Comparison of ENCODE assay signal across 1 cellular context in genomic region chr1:76713535-76713934, GRCh38.
A peak's percentile ranks its signal among the peaks of the same experiment; 100 is the strongest.
TF ChIP-seq lines count a peak whose summit lies in the region.

No MANE protein-coding gene starts in this region.

TF ChIP-seq in GM12878, 131 proteins besides CTCF, POLR2A, EP300 and RAD21 (continued from another document and continues in another):
- TF ChIP-seq, protein P1, sequence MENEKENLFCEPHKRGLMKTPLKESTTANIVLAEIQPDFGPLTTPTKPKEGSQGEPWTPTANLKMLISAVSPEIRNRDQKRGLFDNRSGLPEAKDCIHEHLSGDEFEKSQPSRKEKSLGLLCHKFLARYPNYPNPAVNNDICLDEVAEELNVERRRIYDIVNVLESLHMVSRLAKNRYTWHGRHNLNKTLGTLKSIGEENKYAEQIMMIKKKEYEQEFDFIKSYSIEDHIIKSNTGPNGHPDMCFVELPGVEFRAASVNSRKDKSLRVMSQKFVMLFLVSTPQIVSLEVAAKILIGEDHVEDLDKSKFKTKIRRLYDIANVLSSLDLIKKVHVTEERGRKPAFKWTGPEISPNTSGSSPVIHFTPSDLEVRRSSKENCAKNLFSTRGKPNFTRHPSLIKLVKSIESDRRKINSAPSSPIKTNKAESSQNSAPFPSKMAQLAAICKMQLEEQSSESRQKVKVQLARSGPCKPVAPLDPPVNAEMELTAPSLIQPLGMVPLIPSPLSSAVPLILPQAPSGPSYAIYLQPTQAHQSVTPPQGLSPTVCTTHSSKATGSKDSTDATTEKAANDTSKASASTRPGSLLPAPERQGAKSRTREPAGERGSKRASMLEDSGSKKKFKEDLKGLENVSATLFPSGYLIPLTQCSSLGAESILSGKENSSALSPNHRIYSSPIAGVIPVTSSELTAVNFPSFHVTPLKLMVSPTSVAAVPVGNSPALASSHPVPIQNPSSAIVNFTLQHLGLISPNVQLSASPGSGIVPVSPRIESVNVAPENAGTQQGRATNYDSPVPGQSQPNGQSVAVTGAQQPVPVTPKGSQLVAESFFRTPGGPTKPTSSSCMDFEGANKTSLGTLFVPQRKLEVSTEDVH (IDR thresholded peaks at IDR 0.05; ENCODE audit: low read depth, partially characterized antibody) = no peak
- TF ChIP-seq, protein P2, sequence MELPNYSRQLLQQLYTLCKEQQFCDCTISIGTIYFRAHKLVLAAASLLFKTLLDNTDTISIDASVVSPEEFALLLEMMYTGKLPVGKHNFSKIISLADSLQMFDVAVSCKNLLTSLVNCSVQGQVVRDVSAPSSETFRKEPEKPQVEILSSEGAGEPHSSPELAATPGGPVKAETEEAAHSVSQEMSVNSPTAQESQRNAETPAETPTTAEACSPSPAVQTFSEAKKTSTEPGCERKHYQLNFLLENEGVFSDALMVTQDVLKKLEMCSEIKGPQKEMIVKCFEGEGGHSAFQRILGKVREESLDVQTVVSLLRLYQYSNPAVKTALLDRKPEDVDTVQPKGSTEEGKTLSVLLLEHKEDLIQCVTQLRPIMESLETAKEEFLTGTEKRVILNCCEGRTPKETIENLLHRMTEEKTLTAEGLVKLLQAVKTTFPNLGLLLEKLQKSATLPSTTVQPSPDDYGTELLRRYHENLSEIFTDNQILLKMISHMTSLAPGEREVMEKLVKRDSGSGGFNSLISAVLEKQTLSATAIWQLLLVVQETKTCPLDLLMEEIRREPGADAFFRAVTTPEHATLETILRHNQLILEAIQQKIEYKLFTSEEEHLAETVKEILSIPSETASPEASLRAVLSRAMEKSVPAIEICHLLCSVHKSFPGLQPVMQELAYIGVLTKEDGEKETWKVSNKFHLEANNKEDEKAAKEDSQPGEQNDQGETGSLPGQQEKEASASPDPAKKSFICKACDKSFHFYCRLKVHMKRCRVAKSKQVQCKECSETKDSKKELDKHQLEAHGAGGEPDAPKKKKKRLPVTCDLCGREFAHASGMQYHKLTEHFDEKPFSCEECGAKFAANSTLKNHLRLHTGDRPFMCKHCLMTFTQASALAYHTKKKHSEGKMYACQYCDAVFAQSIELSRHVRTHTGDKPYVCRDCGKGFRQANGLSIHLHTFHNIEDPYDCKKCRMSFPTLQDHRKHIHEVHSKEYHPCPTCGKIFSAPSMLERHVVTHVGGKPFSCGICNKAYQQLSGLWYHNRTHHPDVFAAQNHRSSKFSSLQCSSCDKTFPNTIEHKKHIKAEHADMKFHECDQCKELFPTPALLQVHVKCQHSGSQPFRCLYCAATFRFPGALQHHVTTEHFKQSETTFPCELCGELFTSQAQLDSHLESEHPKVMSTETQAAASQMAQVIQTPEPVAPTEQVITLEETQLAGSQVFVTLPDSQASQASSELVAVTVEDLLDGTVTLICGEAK (IDR thresholded peaks at IDR 0.05; ENCODE audit: borderline replicate concordance) = no peak
- TF ChIP-seq MTA2 (IDR thresholded peaks at IDR 0.05; ENCODE audit: low read depth) (peak; percentile 96), ASH2L (IDR thresholded peaks at IDR 0.05; ENCODE audit: borderline replicate concordance, low read depth) (no peak), RUNX3 (IDR thresholded peaks at IDR 0.05; ENCODE audit: low read length) (no peak), NFYA (IDR thresholded peaks at IDR 0.05; ENCODE audit: borderline replicate concordance, low read depth, low read length) (no peak), NBN (IDR thresholded peaks at IDR 0.05) (no peak), NFXL1 (IDR thresholded peaks at IDR 0.05; ENCODE audit: borderline replicate concordance) (no peak), ZNF207 (IDR thresholded peaks at IDR 0.05; ENCODE audit: borderline replicate concordance) (no peak), IRF4 (IDR thresholded peaks at IDR 0.05; ENCODE audit: low read depth, low read length) (no peak), BMI1 (IDR thresholded peaks at IDR 0.05; ENCODE audit: borderline replicate concordance) (peak; percentile 43; the same call in 1 of the 2 replicates), RCOR1 (conservative IDR thresholded peaks at IDR 0.05; ENCODE audit: low read depth, low read length) (no peak), HDGF (IDR thresholded peaks at IDR 0.05) (no peak), GABPA (IDR thresholded peaks at IDR 0.05; ENCODE audit: low read depth) (no peak), ESRRA (IDR thresholded peaks at IDR 0.05; ENCODE audit: low read length) (no peak), POLR2AphosphoS2 (IDR thresholded peaks at IDR 0.05; ENCODE audit: low read depth, low read length) (no peak), EED (IDR thresholded peaks at IDR 0.05; ENCODE audit: low read depth) (no peak), ZSCAN29 (IDR thresholded peaks at IDR 0.05) (no peak), NKRF (conservative IDR thresholded peaks at IDR 0.05) (no peak), SP1 (IDR thresholded peaks at IDR 0.05; ENCODE audit: low read depth, low read length) (no peak), TCF7 (IDR thresholded peaks at IDR 0.05; ENCODE audit: borderline replicate concordance) (no peak), SRF (IDR thresholded peaks at IDR 0.05; ENCODE audit: low read depth in 2 of 2, low read length in 2 of 2) (no peak), ATF7 (IDR thresholded peaks at IDR 0.05; ENCODE audit: low read depth) (peak; percentile 67), ZNF384 (IDR thresholded peaks at IDR 0.05; ENCODE audit: borderline replicate concordance, low read depth, low read length) (0 out of 2 replicates have a peak, but pooled peaks have one; percentile 12), NR2F1 (conservative IDR thresholded peaks at IDR 0.05) (no peak), FOXM1 (IDR thresholded peaks at IDR 0.05; ENCODE audit: low read depth, low read length) (no peak), PML (IDR thresholded peaks at IDR 0.05; ENCODE audit: low read length) (no peak), JUNB (IDR thresholded peaks at IDR 0.05) (0 out of 2 replicates have a peak, but pooled peaks have one; percentile 14)
- TF ChIP-seq, protein P3, sequence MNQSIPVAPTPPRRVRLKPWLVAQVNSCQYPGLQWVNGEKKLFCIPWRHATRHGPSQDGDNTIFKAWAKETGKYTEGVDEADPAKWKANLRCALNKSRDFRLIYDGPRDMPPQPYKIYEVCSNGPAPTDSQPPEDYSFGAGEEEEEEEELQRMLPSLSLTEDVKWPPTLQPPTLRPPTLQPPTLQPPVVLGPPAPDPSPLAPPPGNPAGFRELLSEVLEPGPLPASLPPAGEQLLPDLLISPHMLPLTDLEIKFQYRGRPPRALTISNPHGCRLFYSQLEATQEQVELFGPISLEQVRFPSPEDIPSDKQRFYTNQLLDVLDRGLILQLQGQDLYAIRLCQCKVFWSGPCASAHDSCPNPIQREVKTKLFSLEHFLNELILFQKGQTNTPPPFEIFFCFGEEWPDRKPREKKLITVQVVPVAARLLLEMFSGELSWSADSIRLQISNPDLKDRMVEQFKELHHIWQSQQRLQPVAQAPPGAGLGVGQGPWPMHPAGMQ (IDR thresholded peaks at IDR 0.05; ENCODE audit: borderline replicate concordance) = no peak
- TF ChIP-seq, protein P4, sequence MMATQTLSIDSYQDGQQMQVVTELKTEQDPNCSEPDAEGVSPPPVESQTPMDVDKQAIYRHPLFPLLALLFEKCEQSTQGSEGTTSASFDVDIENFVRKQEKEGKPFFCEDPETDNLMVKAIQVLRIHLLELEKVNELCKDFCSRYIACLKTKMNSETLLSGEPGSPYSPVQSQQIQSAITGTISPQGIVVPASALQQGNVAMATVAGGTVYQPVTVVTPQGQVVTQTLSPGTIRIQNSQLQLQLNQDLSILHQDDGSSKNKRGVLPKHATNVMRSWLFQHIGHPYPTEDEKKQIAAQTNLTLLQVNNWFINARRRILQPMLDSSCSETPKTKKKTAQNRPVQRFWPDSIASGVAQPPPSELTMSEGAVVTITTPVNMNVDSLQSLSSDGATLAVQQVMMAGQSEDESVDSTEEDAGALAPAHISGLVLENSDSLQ (IDR thresholded peaks at IDR 0.05) = peak; percentile 64
- TF ChIP-seq, protein P5, sequence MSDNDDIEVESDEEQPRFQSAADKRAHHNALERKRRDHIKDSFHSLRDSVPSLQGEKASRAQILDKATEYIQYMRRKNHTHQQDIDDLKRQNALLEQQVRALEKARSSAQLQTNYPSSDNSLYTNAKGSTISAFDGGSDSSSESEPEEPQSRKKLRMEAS (IDR thresholded peaks at IDR 0.05; ENCODE audit: low read depth, low read length) = no peak
- TF ChIP-seq, protein P6, sequence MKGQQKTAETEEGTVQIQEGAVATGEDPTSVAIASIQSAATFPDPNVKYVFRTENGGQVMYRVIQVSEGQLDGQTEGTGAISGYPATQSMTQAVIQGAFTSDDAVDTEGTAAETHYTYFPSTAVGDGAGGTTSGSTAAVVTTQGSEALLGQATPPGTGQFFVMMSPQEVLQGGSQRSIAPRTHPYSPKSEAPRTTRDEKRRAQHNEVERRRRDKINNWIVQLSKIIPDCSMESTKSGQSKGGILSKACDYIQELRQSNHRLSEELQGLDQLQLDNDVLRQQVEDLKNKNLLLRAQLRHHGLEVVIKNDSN (IDR thresholded peaks at IDR 0.05; ENCODE audit: borderline replicate concordance, extremely low read length, insufficient read depth, low read depth, low read length) = no peak
- TF ChIP-seq, protein P7, sequence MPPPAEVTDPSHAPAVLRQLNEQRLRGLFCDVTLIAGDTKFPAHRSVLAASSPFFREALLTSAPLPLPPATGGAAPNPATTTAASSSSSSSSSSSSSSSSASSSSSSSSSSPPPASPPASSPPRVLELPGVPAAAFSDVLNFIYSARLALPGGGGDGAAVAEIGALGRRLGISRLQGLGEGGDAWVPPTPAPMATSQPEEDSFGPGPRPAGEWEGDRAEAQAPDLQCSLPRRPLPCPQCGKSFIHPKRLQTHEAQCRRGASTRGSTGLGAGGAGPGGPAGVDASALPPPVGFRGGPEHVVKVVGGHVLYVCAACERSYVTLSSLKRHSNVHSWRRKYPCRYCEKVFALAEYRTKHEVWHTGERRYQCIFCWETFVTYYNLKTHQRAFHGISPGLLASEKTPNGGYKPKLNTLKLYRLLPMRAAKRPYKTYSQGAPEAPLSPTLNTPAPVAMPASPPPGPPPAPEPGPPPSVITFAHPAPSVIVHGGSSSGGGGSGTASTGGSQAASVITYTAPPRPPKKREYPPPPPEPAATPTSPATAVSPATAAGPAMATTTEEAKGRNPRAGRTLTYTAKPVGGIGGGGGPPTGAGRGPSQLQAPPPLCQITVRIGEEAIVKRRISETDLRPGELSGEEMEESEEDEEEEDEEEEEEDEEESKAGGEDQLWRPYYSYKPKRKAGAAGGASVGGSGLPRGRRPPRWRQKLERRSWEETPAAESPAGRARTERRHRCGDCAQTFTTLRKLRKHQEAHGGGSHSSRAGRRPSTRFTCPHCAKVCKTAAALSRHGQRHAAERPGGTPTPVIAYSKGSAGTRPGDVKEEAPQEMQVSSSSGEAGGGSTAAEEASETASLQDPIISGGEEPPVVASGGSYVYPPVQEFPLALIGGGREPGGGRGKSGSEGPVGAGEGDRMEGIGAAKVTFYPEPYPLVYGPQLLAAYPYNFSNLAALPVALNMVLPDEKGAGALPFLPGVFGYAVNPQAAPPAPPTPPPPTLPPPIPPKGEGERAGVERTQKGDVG (CRISPR knock-in tag; IDR thresholded peaks at IDR 0.05) = no peak
- TF ChIP-seq, protein P8, sequence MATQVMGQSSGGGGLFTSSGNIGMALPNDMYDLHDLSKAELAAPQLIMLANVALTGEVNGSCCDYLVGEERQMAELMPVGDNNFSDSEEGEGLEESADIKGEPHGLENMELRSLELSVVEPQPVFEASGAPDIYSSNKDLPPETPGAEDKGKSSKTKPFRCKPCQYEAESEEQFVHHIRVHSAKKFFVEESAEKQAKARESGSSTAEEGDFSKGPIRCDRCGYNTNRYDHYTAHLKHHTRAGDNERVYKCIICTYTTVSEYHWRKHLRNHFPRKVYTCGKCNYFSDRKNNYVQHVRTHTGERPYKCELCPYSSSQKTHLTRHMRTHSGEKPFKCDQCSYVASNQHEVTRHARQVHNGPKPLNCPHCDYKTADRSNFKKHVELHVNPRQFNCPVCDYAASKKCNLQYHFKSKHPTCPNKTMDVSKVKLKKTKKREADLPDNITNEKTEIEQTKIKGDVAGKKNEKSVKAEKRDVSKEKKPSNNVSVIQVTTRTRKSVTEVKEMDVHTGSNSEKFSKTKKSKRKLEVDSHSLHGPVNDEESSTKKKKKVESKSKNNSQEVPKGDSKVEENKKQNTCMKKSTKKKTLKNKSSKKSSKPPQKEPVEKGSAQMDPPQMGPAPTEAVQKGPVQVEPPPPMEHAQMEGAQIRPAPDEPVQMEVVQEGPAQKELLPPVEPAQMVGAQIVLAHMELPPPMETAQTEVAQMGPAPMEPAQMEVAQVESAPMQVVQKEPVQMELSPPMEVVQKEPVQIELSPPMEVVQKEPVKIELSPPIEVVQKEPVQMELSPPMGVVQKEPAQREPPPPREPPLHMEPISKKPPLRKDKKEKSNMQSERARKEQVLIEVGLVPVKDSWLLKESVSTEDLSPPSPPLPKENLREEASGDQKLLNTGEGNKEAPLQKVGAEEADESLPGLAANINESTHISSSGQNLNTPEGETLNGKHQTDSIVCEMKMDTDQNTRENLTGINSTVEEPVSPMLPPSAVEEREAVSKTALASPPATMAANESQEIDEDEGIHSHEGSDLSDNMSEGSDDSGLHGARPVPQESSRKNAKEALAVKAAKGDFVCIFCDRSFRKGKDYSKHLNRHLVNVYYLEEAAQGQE (IDR thresholded peaks at IDR 0.05; ENCODE audit: low read depth, low read length) = no peak
- TF ChIP-seq, protein P9, sequence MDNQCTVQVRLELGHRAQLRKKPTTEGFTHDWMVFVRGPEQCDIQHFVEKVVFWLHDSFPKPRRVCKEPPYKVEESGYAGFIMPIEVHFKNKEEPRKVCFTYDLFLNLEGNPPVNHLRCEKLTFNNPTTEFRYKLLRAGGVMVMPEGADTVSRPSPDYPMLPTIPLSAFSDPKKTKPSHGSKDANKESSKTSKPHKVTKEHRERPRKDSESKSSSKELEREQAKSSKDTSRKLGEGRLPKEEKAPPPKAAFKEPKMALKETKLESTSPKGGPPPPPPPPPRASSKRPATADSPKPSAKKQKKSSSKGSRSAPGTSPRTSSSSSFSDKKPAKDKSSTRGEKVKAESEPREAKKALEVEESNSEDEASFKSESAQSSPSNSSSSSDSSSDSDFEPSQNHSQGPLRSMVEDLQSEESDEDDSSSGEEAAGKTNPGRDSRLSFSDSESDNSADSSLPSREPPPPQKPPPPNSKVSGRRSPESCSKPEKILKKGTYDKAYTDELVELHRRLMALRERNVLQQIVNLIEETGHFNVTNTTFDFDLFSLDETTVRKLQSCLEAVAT (IDR thresholded peaks at IDR 0.05) = no peak
